9 cellular contexts compared by ENCODE assay signal in genomic region chr20:9966966-9967365, GRCh38.
DNase-seq lines count a peak whose midpoint lies in the region; ATAC-seq, FAIRE-seq and TF ChIP-seq lines count a peak whose summit lies in the region.
"Had no signal": no experiment of that assay in that cellular context is flagged by ENCODE, and none has a peak within 500 bp of the region (broad histone marks: within the 10 kb centered on the region; RNA-seq: fewer than 3 reads in every experiment).

No MANE protein-coding gene starts in this region.

- BruUV-seq in endothelial cell of umbilical vein (replicated peaks; lab: Mats Ljungman, UMichigan) = no TSS peak

- H3K9me1 ChIP-seq in endothelial cell of umbilical vein (replicated peaks; ENCODE audit: control insufficient read depth, extremely low read depth, insufficient read depth, low read length) = no peaks in the 10 kb centered on the region

- H3K4me1 ChIP-seq in endothelial cell of umbilical vein (ENCODE audit: control insufficient read depth, extremely low read depth, insufficient read depth, low read length) (no peaks in the 10 kb centered on the region), testis (no peaks in the 10 kb centered on the region)

- no peak overlapping the region for H2AFZ ChIP-seq in endothelial cell of umbilical vein (ENCODE audit: low read depth, low read length)

- 49 to 54% methylated on average over 7 of the region's 7 CpGs for WGBS in testis, 2 donors

- H3K9me3 ChIP-seq in endothelial cell of umbilical vein (replicated peaks; ENCODE audit: control insufficient read depth, insufficient read depth, low read length) (no peaks in the 10 kb centered on the region), testis (no peaks in the 10 kb centered on the region)

- H3K9ac ChIP-seq in endothelial cell of umbilical vein (replicated peaks; ENCODE audit: extremely low read depth, insufficient read depth, low read length) = no peak overlapping the region

- POLR2A ChIA-PET in endothelial cell of umbilical vein (lab: Charles Lee) = no interaction called here

- H4K20me1 ChIP-seq in endothelial cell of umbilical vein (replicated peaks; ENCODE audit: control insufficient read depth, extremely low read depth, insufficient read depth, low read length) = no peaks in the 10 kb centered on the region

- H3K4me2 ChIP-seq in endothelial cell of umbilical vein (ENCODE audit: insufficient read depth, low read length) = no peak overlapping the region

- no peaks in the 10 kb centered on the region for H3K79me2 ChIP-seq in endothelial cell of umbilical vein (ENCODE audit: control insufficient read depth, insufficient read depth, low read length)

- H3K4me3 ChIP-seq in endothelial cell of umbilical vein (replicated peaks in 1 of 3; ENCODE audit: insufficient read depth in 1 of 3, low read depth in 1 of 3, low read length in 3 of 3) (no peak overlapping the region), testis (no peak overlapping the region)

- CTCF ChIA-PET in endothelial cell of umbilical vein (lab: Charles Lee) = interaction anchor here (0.6 to 4.6 kb wide), 3 partner anchors 11 to 559 kb away, joined by 3 to 36 read pairs (median 4); no protein-coding TSS in a partner anchor

- TF ChIP-seq POLR2A in endothelial cell of umbilical vein (IDR thresholded peaks at IDR 0.05; ENCODE audit: low read depth, low read length) (no peak), testis (IDR thresholded peaks at IDR 0.05) (no peak)

- FAIRE-seq in endothelial cell of umbilical vein (lab: Jason Lieb, UNC) = no peak

- DNase-seq in NCI-H1694 (lab: John Stamatoyannopoulos, UW) (peak; percentile 2), NCI-H1694 treated with DMSO at 0.1 percent for 48 hours (lab: John Stamatoyannopoulos, UW) (no peak), NOMO-1 (lab: John Stamatoyannopoulos, UW; ENCODE audit: unreplicated experiment in 2 of 2) (peak; percentile 15 to 71), endothelial cell of umbilical vein (ENCODE audit: low read depth, low spot score) (no peak), testis (no peak)
- DNase-seq: T-helper 2 cell had no signal

- no peak overlapping the region for H3K27ac ChIP-seq in endothelial cell of umbilical vein (ENCODE audit: insufficient read depth, low read depth, low read length)
- H3K27ac ChIP-seq in testis = no peak overlapping the region

- H3K36me3 ChIP-seq in endothelial cell of umbilical vein (ENCODE audit: control insufficient read depth in 2 of 2, extremely low read depth in 1 of 2, insufficient read depth in 2 of 2, low read length in 2 of 2) = no peaks in the 10 kb centered on the region
- H3K36me3 ChIP-seq in testis (ENCODE audit: low read depth, missing control alignments) = no peaks in the 10 kb centered on the region

- dilution Hi-C loops in endothelial cell of umbilical vein (cut with MboI; ENCODE audit: extremely low pct_ligation_motif_present, low sequenced_read_pairs) = no loop called here

- intact Hi-C loops in endothelial cell of umbilical vein (cut with micrococcal nuclease) = loop anchor here (2.0 kb wide), 1 partner anchor 350 kb away; no protein-coding TSS in a partner anchor
- intact Hi-C loops in testis (cut with DNase I; ENCODE audit: low total_unique reads) = no loop called here

- ATAC-seq in HG03095 (IDR thresholded peaks at IDR 0.05; ENCODE audit: unreplicated experiment) (no peak), GM18861 (IDR thresholded peaks at IDR 0.05; ENCODE audit: unreplicated experiment) (no peak), GM18868 (IDR thresholded peaks at IDR 0.05; ENCODE audit: unreplicated experiment) (no peak)

- peaks cover 11 to 13% of the 10 kb centered on the region in 2 experiments for H3K27me3 ChIP-seq in endothelial cell of umbilical vein (ENCODE audit: control insufficient read depth in 2 of 2, insufficient read depth in 2 of 2, low read length in 2 of 2)
- H3K27me3 ChIP-seq in testis = no peaks in the 10 kb centered on the region

- TF ChIP-seq CTCF in endothelial cell of umbilical vein (IDR thresholded peaks at IDR 0.05; ENCODE audit: extremely low read depth in 1 of 2, insufficient read depth in 1 of 2, low read depth in 1 of 2, low read length in 2 of 2) (peak; percentile 14 to 19), testis (IDR thresholded peaks at IDR 0.05) (peak in 2 of 3 experiments; percentile 27 to 35)

TF ChIP-seq in endothelial cell of umbilical vein, 7 proteins besides CTCF, POLR2A, EP300 and RAD21:
- TF ChIP-seq POLR2AphosphoS5 (IDR thresholded peaks at IDR 0.05; ENCODE audit: insufficient read depth, low read depth, low read length) (no peak), JUN (IDR thresholded peaks at IDR 0.05; ENCODE audit: borderline replicate concordance, insufficient read depth, insufficient read length, low read depth) (no peak), MYC (IDR thresholded peaks at IDR 0.05; ENCODE audit: low read depth, low read length) (no peak), MAX (IDR thresholded peaks at IDR 0.05; ENCODE audit: insufficient read depth, insufficient read length) (no peak), EZH2 (IDR thresholded peaks at IDR 0.05; ENCODE audit: borderline replicate concordance, low read depth, low read length, severe bottlenecking) (no peak), GATA2 (IDR thresholded peaks at IDR 0.05; ENCODE audit: insufficient read depth, insufficient read length, low read depth, low read length) (no peak), FOS (IDR thresholded peaks at IDR 0.05; ENCODE audit: borderline replicate concordance, insufficient read depth, low read length) (no peak)

Comparison
In these comparisons a context has a peak if more than half of its experiments do, and no peak if none do; other contexts are left out.
1. DNase-seq: peak in NCI-H1694 (single experiment) and NOMO-1 (2 of 2); none in NCI-H1694 treated with DMSO at 0.1 percent for 48 hours (single experiment), endothelial cell of umbilical vein (single experiment) and testis (single experiment).